In the genomic region with DNA sequence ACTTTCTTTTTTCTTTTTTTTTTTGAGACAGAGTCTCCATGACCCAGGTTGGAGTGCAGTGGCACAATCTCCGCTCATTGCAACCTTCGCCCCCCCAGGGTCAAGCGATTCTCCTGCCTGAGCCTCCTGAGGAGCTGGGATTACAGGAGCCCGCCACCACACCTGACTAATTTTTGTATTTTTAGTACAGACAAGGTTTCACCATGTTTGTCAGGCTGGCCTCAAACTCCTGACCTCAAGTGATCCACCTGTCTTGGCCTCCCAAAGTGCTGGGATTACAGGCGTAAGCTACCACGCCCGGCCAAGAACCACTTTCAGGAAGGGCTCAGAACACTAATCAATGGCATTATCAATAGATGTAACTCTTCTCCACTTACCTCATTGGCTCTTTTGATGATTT, we compare ENCODE assay signal across 7 cellular contexts. TPM values are rescaled to one million over a fixed set of nuclear protein-coding genes. Genes with fewer than 3 reads are reported as not detected.
DNase-seq lines count a peak whose midpoint lies in the region; TF ChIP-seq lines count a peak whose summit lies in the region.
"Not testable (repeated sequence)": the region's sequence is repeated elsewhere in the genome, so short reads cannot be mapped to it uniquely, and the experiment has no call there.

No MANE protein-coding gene starts in this region.

- POLR2A ChIA-PET in activated CD4-positive, alpha-beta memory T cell treated with anti-CD3 and anti-CD28 coated beads, Interleukin-2, amount 10 ng/mL, durations not matched to agents 7 days and 5 days (lab: Charles Lee), result interaction anchor here (0.6 kb wide), 1 partner anchor 12 kb away, joined by 3 read pairs; no protein-coding TSS in a partner anchor

- CTCF ChIA-PET in activated CD4-positive, alpha-beta memory T cell treated with anti-CD3 and anti-CD28 coated beads, Interleukin-2, amount 10 ng/mL, durations not matched to agents 7 days and 5 days (lab: Charles Lee), result not testable (repeated sequence)

- DNase-seq in CD14-positive monocyte (ENCODE audit: low spot score); activated naive CD8-positive, alpha-beta T cell treated with anti-CD3 and anti-CD28 coated beads for 36 hours: not testable (repeated sequence)
- DNase-seq in activated CD4-positive, alpha-beta memory T cell treated with anti-CD3 and anti-CD28 coated beads, Interleukin-2, amount 10 ng/mL, durations not matched to agents 7 days and 5 days, result peak; percentile 0
- DNase-seq in sigmoid colon, result peak; percentile 17
- peak; percentile 63 for DNase-seq in spleen

- intact Hi-C loops in CD14-positive monocyte (cut with micrococcal nuclease), result loop anchor here in 1 of 2 donors (5.0 kb wide), 1 partner anchor 39 kb away; no protein-coding TSS in a partner anchor
- intact Hi-C loops in sigmoid colon (cut with DNase I); spleen (cut with DNase I; ENCODE audit: low total_unique reads): not testable (repeated sequence)

- not testable (repeated sequence) for TF ChIP-seq EP300 in sigmoid colon (IDR thresholded peaks at IDR 0.05)

- H3K4me1 Mint-ChIP-seq in CD14-positive monocyte, result peaks cover 68% of the 10 kb centered on the region
- H3K4me1 Mint-ChIP-seq in T-helper 1 cell treated with Interleukin-12 subunit alpha and Interleukin-12 subunit beta and Interleukin-4 antibody, amounts not matched to agents 30 μg/mL and 1 μg/mL, for 36 hours (ENCODE audit: low read depth), result peaks cover 28% of the 10 kb centered on the region
- H3K4me1 Mint-ChIP-seq in activated CD4-positive, alpha-beta memory T cell treated with anti-CD3 and anti-CD28 coated beads, Interleukin-2, amount 10 ng/mL, durations not matched to agents 7 days and 5 days, result peaks cover 64% of the 10 kb centered on the region
- peaks cover 34% of the 10 kb centered on the region for H3K4me1 Mint-ChIP-seq in activated naive CD8-positive, alpha-beta T cell treated with anti-CD3 and anti-CD28 coated beads for 36 hours

- WGBS in sigmoid colon, 2 donors, result 97 to 98% methylated on average over 7 of the region's 7 CpGs
- 95 to 98% (median 97%) methylated on average over 7 of the region's 7 CpGs for WGBS in spleen, 5 donors

- peaks cover 69 to 85% of the 10 kb centered on the region in 2 experiments for H3K4me1 ChIP-seq in neutrophil (ENCODE audit: control insufficient read depth in 1 of 2, insufficient read depth in 1 of 2, low read depth in 1 of 2, low read length in 1 of 2)
- peaks cover 0 to 35% (median 26%) of the 10 kb centered on the region in 4 donors for H3K4me1 ChIP-seq in sigmoid colon
- H3K4me1 ChIP-seq in spleen, result peaks cover 14 to 92% (median 56%) of the 10 kb centered on the region in 6 donors

- H3K27me3 ChIP-seq in neutrophil; sigmoid colon; spleen (replicated peaks in 1 of 7): not testable (repeated sequence)

- not testable (repeated sequence) for H3K9me3 Mint-ChIP-seq in CD14-positive monocyte; T-helper 1 cell treated with Interleukin-12 subunit alpha and Interleukin-12 subunit beta and Interleukin-4 antibody, amounts not matched to agents 30 μg/mL and 1 μg/mL, for 36 hours; activated CD4-positive, alpha-beta memory T cell treated with anti-CD3 and anti-CD28 coated beads, Interleukin-2, amount 10 ng/mL, durations not matched to agents 7 days and 5 days; activated naive CD8-positive, alpha-beta T cell treated with anti-CD3 and anti-CD28 coated beads for 36 hours

- peak overlapping the region in 4 of 7 donors; percentile 28 to 94 (median 89) for H3K27ac Mint-ChIP-seq in CD14-positive monocyte
- H3K27ac Mint-ChIP-seq in T-helper 1 cell treated with Interleukin-12 subunit alpha and Interleukin-12 subunit beta and Interleukin-4 antibody, amounts not matched to agents 30 μg/mL and 1 μg/mL, for 36 hours, result peak overlapping the region; percentile 13
- H3K27ac Mint-ChIP-seq in activated CD4-positive, alpha-beta memory T cell treated with anti-CD3 and anti-CD28 coated beads, Interleukin-2, amount 10 ng/mL, durations not matched to agents 7 days and 5 days, result not testable (repeated sequence)
- H3K27ac Mint-ChIP-seq in activated naive CD8-positive, alpha-beta T cell treated with anti-CD3 and anti-CD28 coated beads for 36 hours, result peak overlapping the region; percentile 10

- not testable (repeated sequence) for H3K27me3 Mint-ChIP-seq in CD14-positive monocyte (ENCODE audit: low read depth in 3 of 3); T-helper 1 cell treated with Interleukin-12 subunit alpha and Interleukin-12 subunit beta and Interleukin-4 antibody, amounts not matched to agents 30 μg/mL and 1 μg/mL, for 36 hours (ENCODE audit: low read depth); activated CD4-positive, alpha-beta memory T cell treated with anti-CD3 and anti-CD28 coated beads, Interleukin-2, amount 10 ng/mL, durations not matched to agents 7 days and 5 days; activated naive CD8-positive, alpha-beta T cell treated with anti-CD3 and anti-CD28 coated beads for 36 hours

- not testable (repeated sequence) for TF ChIP-seq CTCF in CD14-positive monocyte (IDR thresholded peaks at IDR 0.05); neutrophil (IDR thresholded peaks at IDR 0.05); sigmoid colon (IDR thresholded peaks at IDR 0.05); spleen (IDR thresholded peaks at IDR 0.05 in 8 of 11, conservative IDR thresholded peaks at IDR 0.05 in 3 of 11)

- not testable (repeated sequence) for H3K36me3 ChIP-seq in neutrophil
- peaks cover 16 to 76% (median 35%) of the 10 kb centered on the region in 4 donors for H3K36me3 ChIP-seq in sigmoid colon
- H3K36me3 ChIP-seq in spleen, result peaks cover 0 to 76% (median 49%) of the 10 kb centered on the region in 6 donors

- H3K36me3 Mint-ChIP-seq in CD14-positive monocyte, result peaks cover 50 to 62% of the 10 kb centered on the region in 2 donors
- peaks cover 53% of the 10 kb centered on the region for H3K36me3 Mint-ChIP-seq in T-helper 1 cell treated with Interleukin-12 subunit alpha and Interleukin-12 subunit beta and Interleukin-4 antibody, amounts not matched to agents 30 μg/mL and 1 μg/mL, for 36 hours (ENCODE audit: low read depth)
- H3K36me3 Mint-ChIP-seq in activated CD4-positive, alpha-beta memory T cell treated with anti-CD3 and anti-CD28 coated beads, Interleukin-2, amount 10 ng/mL, durations not matched to agents 7 days and 5 days (ENCODE audit: low read depth), result peaks cover 56% of the 10 kb centered on the region
- peaks cover 33% of the 10 kb centered on the region for H3K36me3 Mint-ChIP-seq in activated naive CD8-positive, alpha-beta T cell treated with anti-CD3 and anti-CD28 coated beads for 36 hours

- not testable (repeated sequence) for H3K9me3 ChIP-seq in neutrophil, sigmoid colon, spleen

- H3K4me3 Mint-ChIP-seq in CD14-positive monocyte; T-helper 1 cell treated with Interleukin-12 subunit alpha and Interleukin-12 subunit beta and Interleukin-4 antibody, amounts not matched to agents 30 μg/mL and 1 μg/mL, for 36 hours; activated CD4-positive, alpha-beta memory T cell treated with anti-CD3 and anti-CD28 coated beads, Interleukin-2, amount 10 ng/mL, durations not matched to agents 7 days and 5 days; activated naive CD8-positive, alpha-beta T cell treated with anti-CD3 and anti-CD28 coated beads for 36 hours: not testable (repeated sequence)

- H3K4me3 ChIP-seq in neutrophil (ENCODE audit: low read depth in 1 of 2, low read length in 1 of 2); sigmoid colon; spleen: not testable (repeated sequence)

- TF ChIP-seq POLR2A in sigmoid colon (IDR thresholded peaks at IDR 0.05); spleen (IDR thresholded peaks at IDR 0.05): not testable (repeated sequence)

- H3K27ac ChIP-seq in neutrophil, result peak overlapping the region; percentile 82
- H3K27ac ChIP-seq in sigmoid colon, spleen: not testable (repeated sequence)

RNA-seq across cellular contexts. Expression of a gene that starts 4.9 kb away (rescaled TPM):
- polyA plus RNA-seq in CD14-positive monocyte, result 100 to 1,000 TPM; 130 to 227 TPM
- total RNA-seq in activated CD4-positive, alpha-beta memory T cell treated with anti-CD3 and anti-CD28 coated beads, Interleukin-2, amount 10 ng/mL, durations not matched to agents 7 days and 5 days, result 10 to 100 TPM; 51.8 to 53.5 TPM
- 10 to 100 TPM; 81.1 to 84.8 TPM for total RNA-seq in activated naive CD8-positive, alpha-beta T cell treated with anti-CD3 and anti-CD28 coated beads for 36 hours
- total RNA-seq in sigmoid colon, result 10 to 100 TPM; 44.1 to 77.5 (median 46.7) TPM
- 10 to 100 TPM; 35.4 to 75.9 (median 36.6) TPM for polyA plus RNA-seq in sigmoid colon
- 100 to 1,000 TPM in 1 of 7 donors, 10 to 100 TPM in 6; 63.9 to 113 (median 77.9) TPM for total RNA-seq in spleen
- 100 to 1,000 TPM in 2 of 3 donors, 10 to 100 TPM in 1; 69.5 to 109 (median 105) TPM for polyA plus RNA-seq in spleen

RNA-seq across cellular contexts. Expression of a gene that starts 12.4 kb away (rescaled TPM):
- polyA plus RNA-seq in CD14-positive monocyte (10 to 100 TPM in 1 of 2 donors, 1 to 10 TPM in 1; 8.4 to 11.8 TPM), sigmoid colon (10 to 100 TPM; 11.3 to 16.2 (median 15.4) TPM), spleen (10 to 100 TPM; 10.5 to 16.0 (median 12.0) TPM)
- total RNA-seq in activated CD4-positive, alpha-beta memory T cell treated with anti-CD3 and anti-CD28 coated beads, Interleukin-2, amount 10 ng/mL, durations not matched to agents 7 days and 5 days, result 10 to 100 TPM; 23.0 to 23.7 TPM
- total RNA-seq in activated naive CD8-positive, alpha-beta T cell treated with anti-CD3 and anti-CD28 coated beads for 36 hours, result 10 to 100 TPM; 16.7 to 18.4 TPM
- total RNA-seq in sigmoid colon (10 to 100 TPM; 16.8 to 24.0 (median 21.9) TPM), spleen (10 to 100 TPM; 15.1 to 32.4 (median 22.9) TPM)
